Comparison of ENCODE assay signal across 22 cellular contexts in the genomic region with DNA sequence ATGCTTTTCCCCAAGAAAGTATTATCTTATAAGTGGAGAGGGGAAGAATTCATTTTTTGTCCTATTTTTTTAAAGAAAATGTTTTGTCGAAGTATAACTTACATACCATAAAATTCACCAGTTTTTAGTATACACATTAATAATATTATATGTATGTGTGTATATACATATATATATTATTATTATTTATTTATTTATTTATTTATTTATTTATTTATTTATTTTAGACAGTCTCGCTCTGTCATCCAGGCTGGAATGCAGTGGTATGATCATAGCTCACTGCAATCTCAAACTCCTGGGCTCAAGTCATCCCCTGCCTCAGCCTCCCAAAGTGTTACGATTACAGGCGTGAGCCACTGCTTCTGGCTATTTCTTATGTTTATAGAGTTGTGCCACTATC.
DNase-seq lines count a peak whose midpoint lies in the region; ATAC-seq, FAIRE-seq and TF ChIP-seq lines count a peak whose summit lies in the region.
"Had no signal": no experiment of that assay in that cellular context is flagged by ENCODE, and none has a peak within 500 bp of the region (broad histone marks: within the 10 kb centered on the region; RNA-seq: fewer than 3 reads in every experiment).

No MANE protein-coding gene starts in this region.

- no peak overlapping the region for H3K4me3 ChIP-seq in HEK293 (ENCODE audit: low read depth, low read length)
- H3K4me3 ChIP-seq in RWPE2 (ENCODE audit: severe bottlenecking), result no peak overlapping the region
- H3K4me3 ChIP-seq: BLaER1 treated with 17β-estradiol and CSF1 and Interleukin-3, amounts not matched to agents 10 nM and 100 nM had no signal

- intact Hi-C loops in Right ventricle myocardium inferior (cut with DNase I), result no loop called here

- H3K4me1 ChIP-seq in HEK293 (ENCODE audit: control insufficient read depth, insufficient read depth, low read length) (no peaks in the 10 kb centered on the region), RWPE2 (ENCODE audit: insufficient read depth, poor library complexity, severe bottlenecking) (peaks cover 25% of the 10 kb centered on the region)

- no peaks in the 10 kb centered on the region for H3K9me3 ChIP-seq in HEK293 (ENCODE audit: control insufficient read depth, insufficient read depth, low read depth, low read length)
- no peaks in the 10 kb centered on the region for H3K9me3 ChIP-seq in RWPE2 (ENCODE audit: severe bottlenecking)
- H3K9me3 ChIP-seq: BLaER1 treated with 17β-estradiol and CSF1 and Interleukin-3, amounts not matched to agents 10 nM and 100 nM; Caco-2 had no signal

- TF ChIP-seq CTCF in HEK293 (tag by site-specific recombination; IDR thresholded peaks at IDR 0.05), result no peak
- TF ChIP-seq CTCF in RWPE2 (IDR thresholded peaks at IDR 0.05; ENCODE audit: poor library complexity, severe bottlenecking), result no peak

- H3K27ac ChIP-seq in HEK293 (ENCODE audit: extremely low read depth, low read depth, low read length) (no peak overlapping the region), RWPE2 (ENCODE audit: poor library complexity, severe bottlenecking) (peak overlapping the region; percentile 93)
- H3K27ac ChIP-seq: BLaER1 treated with 17β-estradiol and CSF1 and Interleukin-3, amounts not matched to agents 10 nM and 100 nM; C4-2B had no signal

- no peaks in the 10 kb centered on the region for H3K27me3 ChIP-seq in RWPE2 (ENCODE audit: insufficient read depth, poor library complexity, severe bottlenecking)
- H3K27me3 ChIP-seq: BLaER1 treated with 17β-estradiol and CSF1 and Interleukin-3, amounts not matched to agents 10 nM and 100 nM had no signal

- CTCF ChIA-PET in HEK293 (lab: Yijun Ruan, JAX), result no interaction called here

- ATAC-seq in RWPE2 (ENCODE audit: low read depth) (no peak), HG03442 (IDR thresholded peaks at IDR 0.05; ENCODE audit: unreplicated experiment) (no peak), Right ventricle myocardium inferior (no peak)
- ATAC-seq: CD8-positive, alpha-beta T cell had no signal

- no peak for DNase-seq in RWPE2 (ENCODE audit: low spot score)
- DNase-seq in NCI-H2227 treated with DMSO at 0.1 percent for 48 hours (lab: John Stamatoyannopoulos, UW), result no peak
- DNase-seq in Right ventricle myocardium inferior (ENCODE audit: missing footprints), result no peak
- DNase-seq in SHP77 (lab: John Stamatoyannopoulos, UW), result no peak
- DNase-seq: 8988T; AML-193; Caco-2; Calu3; CD4-positive, alpha-beta T cell; CD8-positive, alpha-beta T cell; DMS79 treated with DMSO at 0.1 percent for 48 hours; GF-D8 had no signal

- FAIRE-seq in islet of Langerhans (lab: Jason Lieb, UNC), result peak; percentile 38
- FAIRE-seq: A204.1, D721Med, G401.6, GM12891, GM19239 had no signal

- no peaks in the 10 kb centered on the region for H3K36me3 ChIP-seq in HEK293 (ENCODE audit: control insufficient read depth in 2 of 2, insufficient read depth in 1 of 2, low read length in 2 of 2)
- no peaks in the 10 kb centered on the region for H3K36me3 ChIP-seq in RWPE2 (ENCODE audit: low read depth)
- H3K36me3 ChIP-seq: BLaER1 treated with 17β-estradiol and CSF1 and Interleukin-3, amounts not matched to agents 10 nM and 100 nM had no signal

- POLR2A ChIA-PET in HEK293 (lab: Yijun Ruan, JAX), result no interaction called here

TF ChIP-seq in HEK293, 187 proteins besides CTCF, POLR2A, EP300 and RAD21 (continues in another document):
- TF ChIP-seq ZNF23 (tag by site-specific recombination; IDR thresholded peaks at IDR 0.05; ENCODE audit: borderline replicate concordance) (no peak), ZNF239 (tag by site-specific recombination; IDR thresholded peaks at IDR 0.05) (no peak), SETDB1 (IDR thresholded peaks at IDR 0.05; ENCODE audit: insufficient read length, low read length) (no peak), ZBTB20 (tag by site-specific recombination; IDR thresholded peaks at IDR 0.05) (no peak), ZNF157 (tag by site-specific recombination; IDR thresholded peaks at IDR 0.05) (no peak), ZNF707 (tag by site-specific recombination; IDR thresholded peaks at IDR 0.05) (no peak), ZNF248 (tag by site-specific recombination; IDR thresholded peaks at IDR 0.05) (no peak)
- TF ChIP-seq, protein P1, sequence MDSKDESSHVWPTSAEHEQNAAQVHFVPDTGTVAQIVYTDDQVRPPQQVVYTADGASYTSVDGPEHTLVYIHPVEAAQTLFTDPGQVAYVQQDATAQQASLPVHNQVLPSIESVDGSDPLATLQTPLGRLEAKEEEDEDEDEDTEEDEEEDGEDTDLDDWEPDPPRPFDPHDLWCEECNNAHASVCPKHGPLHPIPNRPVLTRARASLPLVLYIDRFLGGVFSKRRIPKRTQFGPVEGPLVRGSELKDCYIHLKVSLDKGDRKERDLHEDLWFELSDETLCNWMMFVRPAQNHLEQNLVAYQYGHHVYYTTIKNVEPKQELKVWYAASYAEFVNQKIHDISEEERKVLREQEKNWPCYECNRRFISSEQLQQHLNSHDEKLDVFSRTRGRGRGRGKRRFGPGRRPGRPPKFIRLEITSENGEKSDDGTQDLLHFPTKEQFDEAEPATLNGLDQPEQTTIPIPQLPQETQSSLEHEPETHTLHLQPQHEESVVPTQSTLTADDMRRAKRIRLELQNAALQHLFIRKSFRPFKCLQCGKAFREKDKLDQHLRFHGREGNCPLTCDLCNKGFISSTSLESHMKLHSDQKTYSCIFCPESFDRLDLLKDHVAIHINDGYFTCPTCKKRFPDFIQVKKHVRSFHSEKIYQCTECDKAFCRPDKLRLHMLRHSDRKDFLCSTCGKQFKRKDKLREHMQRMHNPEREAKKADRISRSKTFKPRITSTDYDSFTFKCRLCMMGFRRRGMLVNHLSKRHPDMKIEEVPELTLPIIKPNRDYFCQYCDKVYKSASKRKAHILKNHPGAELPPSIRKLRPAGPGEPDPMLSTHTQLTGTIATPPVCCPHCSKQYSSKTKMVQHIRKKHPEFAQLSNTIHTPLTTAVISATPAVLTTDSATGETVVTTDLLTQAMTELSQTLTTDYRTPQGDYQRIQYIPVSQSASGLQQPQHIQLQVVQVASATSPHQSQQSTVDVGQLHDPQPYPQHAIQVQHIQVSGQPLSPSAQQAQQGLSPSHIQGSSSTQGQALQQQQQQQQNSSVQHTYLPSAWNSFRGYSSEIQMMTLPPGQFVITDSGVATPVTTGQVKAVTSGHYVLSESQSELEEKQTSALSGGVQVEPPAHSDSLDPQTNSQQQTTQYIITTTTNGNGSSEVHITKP (tag by site-specific recombination; IDR thresholded peaks at IDR 0.05), result no peak
- TF ChIP-seq, protein P2, sequence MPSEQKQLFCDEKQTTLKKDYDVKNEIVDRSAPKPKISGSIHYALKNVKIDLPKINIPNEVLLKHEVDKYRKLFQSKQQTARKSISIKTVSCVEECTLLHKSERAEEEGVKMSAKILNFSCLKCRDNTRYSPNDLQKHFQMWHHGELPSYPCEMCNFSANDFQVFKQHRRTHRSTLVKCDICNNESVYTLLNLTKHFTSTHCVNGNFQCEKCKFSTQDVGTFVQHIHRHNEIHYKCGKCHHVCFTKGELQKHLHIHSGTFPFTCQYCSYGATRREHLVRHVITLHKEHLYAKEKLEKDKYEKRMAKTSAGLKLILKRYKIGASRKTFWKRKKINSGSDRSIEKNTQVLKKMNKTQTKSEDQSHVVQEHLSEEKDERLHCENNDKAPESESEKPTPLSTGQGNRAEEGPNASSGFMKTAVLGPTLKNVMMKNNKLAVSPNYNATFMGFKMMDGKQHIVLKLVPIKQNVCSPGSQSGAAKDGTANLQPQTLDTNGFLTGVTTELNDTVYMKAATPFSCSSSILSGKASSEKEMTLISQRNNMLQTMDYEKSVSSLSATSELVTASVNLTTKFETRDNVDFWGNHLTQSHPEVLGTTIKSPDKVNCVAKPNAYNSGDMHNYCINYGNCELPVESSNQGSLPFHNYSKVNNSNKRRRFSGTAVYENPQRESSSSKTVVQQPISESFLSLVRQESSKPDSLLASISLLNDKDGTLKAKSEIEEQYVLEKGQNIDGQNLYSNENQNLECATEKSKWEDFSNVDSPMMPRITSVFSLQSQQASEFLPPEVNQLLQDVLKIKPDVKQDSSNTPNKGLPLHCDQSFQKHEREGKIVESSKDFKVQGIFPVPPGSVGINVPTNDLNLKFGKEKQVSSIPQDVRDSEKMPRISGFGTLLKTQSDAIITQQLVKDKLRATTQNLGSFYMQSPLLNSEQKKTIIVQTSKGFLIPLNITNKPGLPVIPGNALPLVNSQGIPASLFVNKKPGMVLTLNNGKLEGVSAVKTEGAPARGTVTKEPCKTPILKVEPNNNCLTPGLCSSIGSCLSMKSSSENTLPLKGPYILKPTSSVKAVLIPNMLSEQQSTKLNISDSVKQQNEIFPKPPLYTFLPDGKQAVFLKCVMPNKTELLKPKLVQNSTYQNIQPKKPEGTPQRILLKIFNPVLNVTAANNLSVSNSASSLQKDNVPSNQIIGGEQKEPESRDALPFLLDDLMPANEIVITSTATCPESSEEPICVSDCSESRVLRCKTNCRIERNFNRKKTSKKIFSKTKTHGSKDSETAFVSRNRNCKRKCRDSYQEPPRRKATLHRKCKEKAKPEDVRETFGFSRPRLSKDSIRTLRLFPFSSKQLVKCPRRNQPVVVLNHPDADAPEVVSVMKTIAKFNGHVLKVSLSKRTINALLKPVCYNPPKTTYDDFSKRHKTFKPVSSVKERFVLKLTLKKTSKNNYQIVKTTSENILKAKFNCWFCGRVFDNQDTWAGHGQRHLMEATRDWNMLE (tag by site-specific recombination; conservative IDR thresholded peaks at IDR 0.05; ENCODE audit: low read depth), result peak; percentile 58; the same call in 1 of the 2 replicates
- TF ChIP-seq, protein P3, sequence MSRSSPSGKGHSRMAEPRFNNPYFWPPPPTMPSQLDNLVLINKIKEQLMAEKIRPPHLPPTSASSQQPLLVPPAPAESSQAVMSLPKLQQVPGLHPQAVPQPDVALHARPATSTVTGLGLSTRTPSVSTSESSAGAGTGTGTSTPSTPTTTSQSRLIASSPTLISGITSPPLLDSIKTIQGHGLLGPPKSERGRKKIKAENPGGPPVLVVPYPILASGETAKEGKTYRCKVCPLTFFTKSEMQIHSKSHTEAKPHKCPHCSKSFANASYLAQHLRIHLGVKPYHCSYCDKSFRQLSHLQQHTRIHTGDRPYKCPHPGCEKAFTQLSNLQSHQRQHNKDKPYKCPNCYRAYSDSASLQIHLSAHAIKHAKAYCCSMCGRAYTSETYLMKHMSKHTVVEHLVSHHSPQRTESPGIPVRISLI (tag by site-specific recombination; IDR thresholded peaks at IDR 0.05), result no peak
